Comparison of ENCODE assay signal across 8 cellular contexts in the genomic region with DNA sequence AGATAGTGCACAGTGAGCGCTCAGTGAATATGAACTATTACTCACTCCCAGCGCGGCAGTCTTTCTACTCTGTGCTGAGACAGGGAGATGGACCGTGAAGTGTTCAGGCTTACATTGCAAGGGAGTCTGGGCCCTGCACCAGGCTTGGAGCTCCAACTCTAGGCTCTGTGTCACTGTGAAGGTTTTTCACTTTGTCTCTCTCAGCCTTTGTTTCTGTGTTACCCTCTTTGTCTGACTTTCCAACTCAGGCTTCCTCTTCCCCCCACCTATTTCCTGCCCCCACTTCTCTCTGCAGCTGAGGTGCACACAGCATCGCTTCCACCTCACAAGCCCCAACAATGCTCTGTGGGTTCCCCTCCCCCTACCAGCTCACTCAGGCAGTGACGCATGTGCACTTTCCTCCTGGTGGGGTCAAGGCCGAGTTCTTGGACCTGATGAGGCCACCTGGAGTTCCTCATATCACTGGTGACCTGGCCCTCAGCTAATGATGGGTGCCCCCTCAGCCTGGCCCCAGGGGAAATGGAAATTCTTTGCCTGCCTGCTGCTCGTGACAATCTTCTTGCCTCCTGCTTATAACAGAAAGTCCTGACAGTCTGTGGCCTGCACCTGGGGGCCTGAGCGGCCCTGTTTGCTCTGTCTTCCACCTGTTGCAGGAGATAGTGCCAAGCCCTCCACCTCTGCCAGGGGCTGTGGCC. TPM values are rescaled to one million over a fixed set of nuclear protein-coding genes. Genes with fewer than 3 reads are reported as not detected.
A peak's percentile ranks its signal among the peaks of the same experiment; 100 is the strongest.
DNase-seq lines count a peak whose midpoint lies in the region; ATAC-seq and TF ChIP-seq lines count a peak whose summit lies in the region.

No MANE protein-coding gene starts in this region.

- H3K27me3 ChIP-seq in body of pancreas (no peaks in the 10 kb centered on the region), upper lobe of right lung (no peaks in the 10 kb centered on the region)

- no peaks in the 10 kb centered on the region for H3K27me3 Mint-ChIP-seq in T-helper 2 cell treated with Interferon-gamma antibody and Interleukin-4, amounts not matched to agents 5 μg/mL and 100 μg/mL, for 36 hours (ENCODE audit: low read depth)
- no peaks in the 10 kb centered on the region for H3K27me3 Mint-ChIP-seq in natural killer cell (ENCODE audit: low read depth in 2 of 2)

- H3K36me3 ChIP-seq in body of pancreas (replicated peaks in 1 of 2; ENCODE audit: insufficient read depth in 1 of 2, low read depth in 2 of 2): no peaks in the 10 kb centered on the region
- no peaks in the 10 kb centered on the region for H3K36me3 ChIP-seq in upper lobe of right lung

- intact Hi-C loops in body of pancreas (cut with DNase I): no loop called here
- intact Hi-C loops in natural killer cell (cut with micrococcal nuclease): loop anchor here (2.0 to 5.0 kb wide), 3 partner anchors 15 to 41 kb away; no protein-coding TSS in a partner anchor
- intact Hi-C loops in upper lobe of right lung (cut with DNase I): loop anchor here (10.0 kb wide), 1 partner anchor 45 kb away; a partner anchor contains a TSS

- H3K27ac Mint-ChIP-seq in T-helper 2 cell treated with Interferon-gamma antibody and Interleukin-4, amounts not matched to agents 5 μg/mL and 100 μg/mL, for 36 hours: peak overlapping the region; percentile 98
- H3K27ac Mint-ChIP-seq in natural killer cell: peak overlapping the region; percentile 93 to 96

- no peak for TF ChIP-seq CTCF in body of pancreas (IDR thresholded peaks at IDR 0.05)
- TF ChIP-seq CTCF in natural killer cell (IDR thresholded peaks at IDR 0.05): no peak
- TF ChIP-seq CTCF in upper lobe of right lung (IDR thresholded peaks at IDR 0.05): no peak

- H3K9me3 ChIP-seq in body of pancreas (no peaks in the 10 kb centered on the region), upper lobe of right lung (no peaks in the 10 kb centered on the region)

- peaks cover 38% of the 10 kb centered on the region for H3K4me1 Mint-ChIP-seq in T-helper 2 cell treated with Interferon-gamma antibody and Interleukin-4, amounts not matched to agents 5 μg/mL and 100 μg/mL, for 36 hours (ENCODE audit: low read depth)
- peaks cover 56 to 71% of the 10 kb centered on the region in 2 donors for H3K4me1 Mint-ChIP-seq in natural killer cell

- H3K36me3 Mint-ChIP-seq in T-helper 2 cell treated with Interferon-gamma antibody and Interleukin-4, amounts not matched to agents 5 μg/mL and 100 μg/mL, for 36 hours (ENCODE audit: low read depth): peaks cover 29% of the 10 kb centered on the region
- H3K36me3 Mint-ChIP-seq in natural killer cell: no peaks in the 10 kb centered on the region

- peak; percentile 83 for DNase-seq in T-helper 2 cell treated with Interferon-gamma antibody and Interleukin-4, amounts not matched to agents 5 μg/mL and 100 μg/mL, for 36 hours (ENCODE audit: low spot score)
- DNase-seq in body of pancreas (peak in 3 of 4 donors; percentile 30 to 50 (median 36)), natural killer cell (peak; percentile 72), upper lobe of right lung (no peak), HCEC 1CT (no peak)

- H3K4me1 ChIP-seq in body of pancreas: peaks cover 28% of the 10 kb centered on the region
- peaks cover 45% of the 10 kb centered on the region for H3K4me1 ChIP-seq in upper lobe of right lung

- 45 to 61% methylated on average over 7 to 9 of the region's 9 CpGs for WGBS in body of pancreas, 2 donors

- peak in 1 of 3 donors; percentile 16 for TF ChIP-seq POLR2A in body of pancreas (IDR thresholded peaks at IDR 0.05)

- peak overlapping the region in 2 of 4 donors; percentile 44 to 72 for H3K27ac ChIP-seq in body of pancreas
- peak overlapping the region; percentile 75 for H3K27ac ChIP-seq in upper lobe of right lung

- H3K4me3 Mint-ChIP-seq in T-helper 2 cell treated with Interferon-gamma antibody and Interleukin-4, amounts not matched to agents 5 μg/mL and 100 μg/mL, for 36 hours: peak overlapping the region; percentile 99
- peak overlapping the region; percentile 100 for H3K4me3 Mint-ChIP-seq in natural killer cell

- ATAC-seq in GM18873 (IDR thresholded peaks at IDR 0.05; ENCODE audit: low FRiP score, unreplicated experiment) (peak; percentile 39), HG03066 (IDR thresholded peaks at IDR 0.05; ENCODE audit: low read depth, unreplicated experiment) (peak; percentile 54), body of pancreas (peak; percentile 31), natural killer cell (peak; percentile 72 to 85 (median 82)), upper lobe of right lung (peak; percentile 41), SK-N-SH treated with all-trans-retinoic acid at 6 μM for 48 hours (no peak)

- no peaks in the 10 kb centered on the region for H3K9me3 Mint-ChIP-seq in T-helper 2 cell treated with Interferon-gamma antibody and Interleukin-4, amounts not matched to agents 5 μg/mL and 100 μg/mL, for 36 hours
- no peaks in the 10 kb centered on the region for H3K9me3 Mint-ChIP-seq in natural killer cell

- H3K4me3 ChIP-seq in body of pancreas (no peak overlapping the region), upper lobe of right lung (no peak overlapping the region)

TF ChIP-seq in SK-N-SH treated with all-trans-retinoic acid at 6 μM for 48 hours, 23 proteins besides CTCF, POLR2A, EP300 and RAD21:
- TF ChIP-seq CSDC2 (CRISPR knock-in tag; IDR thresholded peaks at IDR 0.05): no peak
- no peak for TF ChIP-seq ZNF8 (CRISPR knock-in tag; IDR thresholded peaks at IDR 0.05)
- TF ChIP-seq BACH2 (CRISPR knock-in tag; IDR thresholded peaks at IDR 0.05; ENCODE audit: borderline replicate concordance): no peak
- TF ChIP-seq, protein P1, sequence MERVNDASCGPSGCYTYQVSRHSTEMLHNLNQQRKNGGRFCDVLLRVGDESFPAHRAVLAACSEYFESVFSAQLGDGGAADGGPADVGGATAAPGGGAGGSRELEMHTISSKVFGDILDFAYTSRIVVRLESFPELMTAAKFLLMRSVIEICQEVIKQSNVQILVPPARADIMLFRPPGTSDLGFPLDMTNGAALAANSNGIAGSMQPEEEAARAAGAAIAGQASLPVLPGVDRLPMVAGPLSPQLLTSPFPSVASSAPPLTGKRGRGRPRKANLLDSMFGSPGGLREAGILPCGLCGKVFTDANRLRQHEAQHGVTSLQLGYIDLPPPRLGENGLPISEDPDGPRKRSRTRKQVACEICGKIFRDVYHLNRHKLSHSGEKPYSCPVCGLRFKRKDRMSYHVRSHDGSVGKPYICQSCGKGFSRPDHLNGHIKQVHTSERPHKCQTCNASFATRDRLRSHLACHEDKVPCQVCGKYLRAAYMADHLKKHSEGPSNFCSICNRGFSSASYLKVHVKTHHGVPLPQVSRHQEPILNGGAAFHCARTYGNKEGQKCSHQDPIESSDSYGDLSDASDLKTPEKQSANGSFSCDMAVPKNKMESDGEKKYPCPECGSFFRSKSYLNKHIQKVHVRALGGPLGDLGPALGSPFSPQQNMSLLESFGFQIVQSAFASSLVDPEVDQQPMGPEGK (CRISPR knock-in tag; IDR thresholded peaks at IDR 0.05; ENCODE audit: borderline replicate concordance): no peak
- TF ChIP-seq TCF4 (CRISPR knock-in tag; IDR thresholded peaks at IDR 0.05; ENCODE audit: borderline replicate concordance): no peak
- no peak for TF ChIP-seq ARNTL (CRISPR knock-in tag; IDR thresholded peaks at IDR 0.05; ENCODE audit: borderline replicate concordance, low read depth)

RNA-seq across cellular contexts. Expression of a gene that starts 1.1 kb away (rescaled TPM):
- 1 to 10 TPM in 1 of 2 donors, not detected in 1; 1.6 TPM for total RNA-seq in body of pancreas
- 100 to 1,000 TPM; 180 to 227 (median 215) TPM for total RNA-seq in natural killer cell
- 8.3 TPM for total RNA-seq in upper lobe of right lung

RNA-seq across cellular contexts. Expression of a gene that starts 3.0 kb away (rescaled TPM):
- total RNA-seq in body of pancreas: 1 to 10 TPM in 1 of 2 donors, not detected in 1; 4.9 TPM
- 1 to 10 TPM in 1 of 3 donors, under 1 TPM in 2; 0.54 to 1.3 (median 0.80) TPM for total RNA-seq in natural killer cell
- 65.9 TPM for total RNA-seq in upper lobe of right lung

RNA-seq across cellular contexts. Expression of a gene that starts 27.8 kb away (rescaled TPM):
- total RNA-seq in body of pancreas (10 to 100 TPM; 69.5 to 81.7 TPM), natural killer cell (100 to 1,000 TPM; 107 to 126 (median 110) TPM), upper lobe of right lung (116 TPM)

RNA-seq across cellular contexts. Expression of a gene that starts 27.8 kb away (rescaled TPM):
- total RNA-seq in body of pancreas (10 to 100 TPM; 16.3 to 20.8 TPM), natural killer cell (10 to 100 TPM; 22.2 to 27.1 (median 24.7) TPM), upper lobe of right lung (22.3 TPM)

RNA-seq across cellular contexts. Expression of a gene that starts 41.1 kb away (rescaled TPM):
- total RNA-seq in body of pancreas: not detected
- total RNA-seq in natural killer cell: not detected
- total RNA-seq in upper lobe of right lung: not detected

Comparison
In these comparisons a context has a peak if more than half of its experiments do, and no peak if none do; other contexts are left out.
1. DNase-seq: peak in T-helper 2 cell treated with Interferon-gamma antibody and Interleukin-4, amounts not matched to agents 5 μg/mL and 100 μg/mL, for 36 hours (single experiment), body of pancreas (3 of 4) and natural killer cell (single experiment); none in upper lobe of right lung (single experiment) and HCEC 1CT (single experiment).
2. RNA of a gene that starts 1.1 kb away (total RNA-seq): 180 to 227 TPM in natural killer cell; 8.3 TPM in upper lobe of right lung (single experiment) and 1.6 TPM in body of pancreas; every median in the first group is over 10 times any median in the second.
3. RNA of a gene that starts 3.0 kb away (total RNA-seq): 65.9 TPM in upper lobe of right lung (single experiment); 4.9 TPM in body of pancreas and 0.54 to 1.3 TPM in natural killer cell; every median in the first group is over 10 times any median in the second.